Comparison of ENCODE assay signal across 8 cellular contexts in the genomic region with DNA sequence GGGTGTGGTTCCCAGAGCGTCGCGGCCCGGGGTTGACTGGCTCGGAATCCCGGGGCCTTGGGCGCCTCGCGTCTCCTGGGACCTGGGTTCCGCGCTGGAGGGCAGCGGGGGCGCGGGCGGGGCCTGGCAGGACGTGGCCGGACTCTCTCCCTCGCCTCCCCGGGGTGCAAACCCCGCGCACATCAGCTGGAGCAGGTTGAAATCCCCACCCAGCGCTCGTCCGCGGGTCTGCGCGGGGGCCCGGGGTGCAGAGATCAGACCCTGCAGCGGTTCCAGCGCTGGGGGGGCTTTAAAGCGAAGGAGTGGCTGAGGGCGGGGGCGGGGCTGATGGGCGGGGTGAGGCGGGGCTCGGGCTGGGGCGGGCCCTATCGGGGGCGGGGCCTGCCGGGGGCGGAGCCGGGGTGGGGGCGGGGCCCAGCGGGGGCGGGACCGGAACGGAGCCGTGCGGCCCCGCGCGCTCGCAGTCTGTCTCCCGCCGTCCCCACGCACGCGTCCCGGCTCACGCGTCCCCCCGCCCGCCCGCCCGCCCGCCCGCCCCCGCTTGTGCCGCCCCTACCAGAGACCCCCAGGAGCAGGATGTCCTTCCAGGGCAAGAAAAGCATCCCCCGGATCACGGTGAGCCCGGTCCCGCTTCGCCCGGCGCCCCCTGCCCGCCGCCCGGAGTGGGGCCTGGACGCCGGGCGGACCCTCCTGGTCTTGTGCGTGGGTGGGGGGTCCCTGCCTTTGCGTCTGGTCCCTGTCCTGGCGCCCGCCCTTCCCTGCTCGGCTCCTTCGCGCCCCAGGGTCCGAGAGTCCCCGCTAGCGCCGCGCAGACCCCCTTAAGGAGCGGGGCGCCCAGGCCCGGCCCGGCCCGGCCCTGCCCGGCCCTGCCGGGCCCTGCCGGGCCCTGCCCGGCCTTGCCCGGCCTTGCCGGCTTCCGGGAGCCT. TPM values are rescaled to one million over a fixed set of nuclear protein-coding genes. Genes with fewer than 3 reads are reported as not detected.
A peak's percentile ranks its signal among the peaks of the same experiment; 100 is the strongest.
DNase-seq lines count a peak whose midpoint lies in the region; ATAC-seq, FAIRE-seq and TF ChIP-seq lines count a peak whose summit lies in the region.

A gene (plus strand): TSS at position 461 of the 926 bp plus-strand sequence. CDS start 116 bp downstream, at position 577.

- peaks cover 5% of the 10 kb centered on the region for H3K36me3 Mint-ChIP-seq in chondrocyte (ENCODE audit: low read depth)

- TF ChIP-seq RAD21 in HepG2 (CRISPR knock-in tag; IDR thresholded peaks at IDR 0.05): no peak

- H3K79me2 ChIP-seq in HepG2 (ENCODE audit: insufficient read depth, low read length) (no peaks in the 10 kb centered on the region), MM.1S (ENCODE audit: low read length) (no peaks in the 10 kb centered on the region)

- H3K9me2 ChIP-seq in MM.1S (replicated peaks; ENCODE audit: insufficient read depth, low read length): no peaks in the 10 kb centered on the region

- H3K4me3 ChIP-seq in SJSA1 (0 out of 2 replicates have a peak within 1 kb of the TSS, but pooled peaks have one; percentile 7), HepG2 (replicated peaks in 1 of 3; ENCODE audit: insufficient read depth in 1 of 3, low read depth in 2 of 3, low read length in 3 of 3) (peak within 1 kb of the TSS in 2 of 3 experiments; percentile 29 to 40; a peak in 3 of 6 replicates), MM.1S (ENCODE audit: low read length) (no peak within 1 kb of the TSS)

- H3K4me3 Mint-ChIP-seq in chondrocyte (ENCODE audit: unreplicated experiment): peak within 1 kb of the TSS; percentile 65
- H3K4me3 Mint-ChIP-seq in stimulated activated naive CD8-positive, alpha-beta T cell treated with anti-CD3 and anti-CD28 coated beads, Interleukin-15, amount 100 ng/mL, for 72 hours: peak within 1 kb of the TSS; percentile 56 to 74

- H3K27me3 Mint-ChIP-seq in chondrocyte (ENCODE audit: low read depth): peaks cover 20% of the 10 kb centered on the region
- peaks cover 79% of the 10 kb centered on the region for H3K27me3 Mint-ChIP-seq in stimulated activated naive CD8-positive, alpha-beta T cell treated with anti-CD3 and anti-CD28 coated beads, Interleukin-15, amount 100 ng/mL, for 72 hours

- no peak for TF ChIP-seq EP300 in HepG2 (IDR thresholded peaks at IDR 0.05; ENCODE audit: low read depth in 2 of 2, low read length in 2 of 2)
- no peak for TF ChIP-seq EP300 in HepG2 (CRISPR knock-in tag; IDR thresholded peaks at IDR 0.05; ENCODE audit: borderline replicate concordance)

- BruUV-seq in HepG2 (replicated peaks; lab: Mats Ljungman, UMichigan): no TSS peak

- peaks cover 14% of the 10 kb centered on the region for H3K4me1 Mint-ChIP-seq in chondrocyte (ENCODE audit: low read depth)
- H3K4me1 Mint-ChIP-seq in stimulated activated naive CD8-positive, alpha-beta T cell treated with anti-CD3 and anti-CD28 coated beads, Interleukin-15, amount 100 ng/mL, for 72 hours: peaks cover 29% of the 10 kb centered on the region

- H3K9ac ChIP-seq in HepG2 (ENCODE audit: insufficient read depth, low read depth, low read length) (no peak within 1 kb of the TSS), MM.1S (ENCODE audit: low read length) (no peak within 1 kb of the TSS)

- 0 out of 3 replicates have a peak, but pooled peaks have one; percentile 4 for ATAC-seq in HepG2
- peak; percentile 38 for ATAC-seq in stimulated activated naive CD8-positive, alpha-beta T cell treated with anti-CD3 and anti-CD28 coated beads, Interleukin-15, amount 100 ng/mL, for 72 hours
- ATAC-seq in GM21786 (IDR thresholded peaks at IDR 0.05; ENCODE audit: unreplicated experiment): no peak

- H3K27me3 ChIP-seq in SJSA1 (replicated peaks) (peaks cover 35% of the 10 kb centered on the region), HepG2 (ENCODE audit: control insufficient read depth in 1 of 2, insufficient read depth in 2 of 2, low read length in 2 of 2) (peaks cover 4 to 40% of the 10 kb centered on the region in 2 experiments), MM.1S (replicated peaks; ENCODE audit: insufficient read depth, low read length) (peaks cover 22% of the 10 kb centered on the region)

- no peak within 1 kb of the TSS for H2AFZ ChIP-seq in HepG2 (ENCODE audit: low read length)
- H2AFZ ChIP-seq in MM.1S (ENCODE audit: low read length): no peak within 1 kb of the TSS

- no peaks in the 10 kb centered on the region for H3K4me1 ChIP-seq in SJSA1 (replicated peaks)
- H3K4me1 ChIP-seq in HepG2 (ENCODE audit: insufficient read depth, low read length): peaks cover 31% of the 10 kb centered on the region
- no peaks in the 10 kb centered on the region for H3K4me1 ChIP-seq in MM.1S (ENCODE audit: low read length)

- no peak within 1 kb of the TSS for H3K27ac Mint-ChIP-seq in chondrocyte (ENCODE audit: unreplicated experiment)
- peak within 1 kb of the TSS in 1 of 2 donors; percentile 22 for H3K27ac Mint-ChIP-seq in stimulated activated naive CD8-positive, alpha-beta T cell treated with anti-CD3 and anti-CD28 coated beads, Interleukin-15, amount 100 ng/mL, for 72 hours

- intact Hi-C loops in HepG2 (cut with micrococcal nuclease; ENCODE audit: unreplicated experiment): no loop called here

- H3K36me3 ChIP-seq in SJSA1 (no peaks in the 10 kb centered on the region), HepG2 (replicated peaks in 1 of 2; ENCODE audit: control insufficient read depth in 1 of 2, insufficient read depth in 2 of 2, low read length in 2 of 2) (no peaks in the 10 kb centered on the region), MM.1S (replicated peaks; ENCODE audit: insufficient read depth, low read length) (no peaks in the 10 kb centered on the region)

- no peak for TF ChIP-seq POLR2A in HepG2 (IDR thresholded peaks at IDR 0.05; ENCODE audit: insufficient read depth in 1 of 2, low read depth in 2 of 2, low read length in 2 of 2)

- no peaks in the 10 kb centered on the region for H3K9me3 Mint-ChIP-seq in chondrocyte (ENCODE audit: low read depth)
- H3K9me3 Mint-ChIP-seq in stimulated activated naive CD8-positive, alpha-beta T cell treated with anti-CD3 and anti-CD28 coated beads, Interleukin-15, amount 100 ng/mL, for 72 hours: no peaks in the 10 kb centered on the region

- H3K9me3 ChIP-seq in SJSA1 (replicated peaks) (no peaks in the 10 kb centered on the region; the same call in 1 of the 2 replicates), HepG2 (ENCODE audit: low read length) (no peaks in the 10 kb centered on the region), MM.1S (replicated peaks; ENCODE audit: insufficient read depth, low read length) (no peaks in the 10 kb centered on the region)

- CTCF ChIA-PET in HepG2 (lab: Yijun Ruan, JAX; ENCODE audit: low intra/inter-chr PET ratio, low total read pairs): no interaction called here

- peaks cover 18% of the 10 kb centered on the region for H4K20me1 ChIP-seq in HepG2 (ENCODE audit: insufficient read depth, low read length)
- no peaks in the 10 kb centered on the region for H4K20me1 ChIP-seq in MM.1S (ENCODE audit: insufficient read depth, low read length)

- TF ChIP-seq CTCF in GM10266 (IDR thresholded peaks at IDR 0.05; ENCODE audit: control insufficient read depth, insufficient read depth, low read depth, missing control alignments) (no peak), chondrocyte (IDR thresholded peaks at IDR 0.05) (peak; percentile 40), HepG2 (CRISPR knock-in tag; IDR thresholded peaks at IDR 0.05) (no peak), MM.1S (IDR thresholded peaks at IDR 0.05; ENCODE audit: low read length) (no peak)

- H3K27ac ChIP-seq in SJSA1: no peak within 1 kb of the TSS
- no peak within 1 kb of the TSS for H3K27ac ChIP-seq in HepG2 (ENCODE audit: extremely low read length, insufficient read depth, low read length)
- H3K27ac ChIP-seq in MM.1S (ENCODE audit: low read length): no peak within 1 kb of the TSS

- H3F3A ChIP-seq in MM.1S (ENCODE audit: insufficient read depth, low read length): no peaks in the 10 kb centered on the region

- in situ Hi-C loops in HepG2 (cut with HindIII; ENCODE audit: extremely low pct_ligation_motif_present, low pct_unique_long_range_greater_than_20kb): no loop called here

- POLR2A ChIA-PET in HepG2 (lab: Yijun Ruan, JAX): no interaction called here

- DNase-seq in GM10266 (ENCODE audit: extremely low spot score) (peak; percentile 96), SJSA1 (ENCODE audit: low read depth in 1 of 2, low spot score in 2 of 2) (no peak), chondrocyte (ENCODE audit: low spot score) (no peak), HepG2 (ENCODE audit: low spot score) (no peak), UCSD-AML1 (lab: John Stamatoyannopoulos, UW; ENCODE audit: unreplicated experiment) (no peak), MM.1S (no peak)
- no peak for DNase-seq in stimulated activated naive CD8-positive, alpha-beta T cell treated with anti-CD3 and anti-CD28 coated beads, Interleukin-15, amount 100 ng/mL, for 72 hours

- no peak for FAIRE-seq in HepG2 (lab: Jason Lieb, UNC)

- H3K4me2 ChIP-seq in HepG2 (ENCODE audit: low read depth, low read length) (peak within 1 kb of the TSS; percentile 36), MM.1S (ENCODE audit: low read depth, low read length) (no peak within 1 kb of the TSS)

- 53% methylated on average over 43 of the region's 106 CpGs for WGBS in HepG2 (ENCODE audit: low lambda C conversion rate)

RNA-seq across cellular contexts. Expression of the gene that starts here (rescaled TPM):
- total RNA-seq in SJSA1 (2014; rRNA removed; shearing (Covaris generic)): 1.3 TPM in 1 of 2 replicates, not detected in the other
- total RNA-seq in chondrocyte (19.9 to 37.6 TPM (median 35.2 TPM) in 3 replicates), HepG2 (2016; rRNA removed; fragmentation: Illumina TruSeq; extraction: Trizol) (0.38 and 0.84 TPM in 2 replicates)
- 0.30 and 0.53 TPM in 2 replicates for total RNA-seq in HepG2 (2016; cell fraction: cytosol; rRNA removed; fragmentation: Illumina TruSeq; extraction: Trizol; ENCODE audit: low read depth)
- total RNA-seq in HepG2 (2016; cell fraction: insoluble cytoplasmic fraction; rRNA removed; fragmentation: Illumina TruSeq; extraction: Trizol): 0.28 and 0.67 TPM in 2 replicates
- total RNA-seq in HepG2 (2016; cell fraction: membrane; rRNA removed; fragmentation: Illumina TruSeq; extraction: Trizol): 0.65 and 0.72 TPM in 2 replicates
- 0.25 and 0.85 TPM in 2 replicates for total RNA-seq in HepG2 (2016; cell fraction: nucleus; rRNA removed; fragmentation: Illumina TruSeq; extraction: Trizol)
- 1.2 and 2.1 TPM in 2 replicates for polyA plus RNA-seq in HepG2 (2011; rRNA removed)
- 0.87 and 0.98 TPM in 2 replicates for polyA plus RNA-seq in HepG2 (2011; cell fraction: cytosol; rRNA removed)
- 6.5 and 9.7 TPM in 2 replicates for polyA plus RNA-seq in HepG2 (2011; cell fraction: nucleus; rRNA removed)
- polyA plus RNA-seq in HepG2 (2012): 0.76 and 1.7 TPM in 2 replicates
- 0.43 and 0.57 TPM in 2 replicates for polyA plus RNA-seq in HepG2 (2016; cell fraction: cytosol; fragmentation: Illumina TruSeq; extraction: Trizol; ENCODE audit: low read depth)
- polyA plus RNA-seq in HepG2 (2016; cell fraction: insoluble cytoplasmic fraction; fragmentation: Illumina TruSeq; extraction: Trizol; ENCODE audit: low read depth): 0.42 and 0.70 TPM in 2 replicates
- 0.53 and 0.62 TPM in 2 replicates for polyA plus RNA-seq in HepG2 (2016; cell fraction: membrane; fragmentation: Illumina TruSeq; extraction: Trizol; ENCODE audit: low read depth)
- 1.1 and 1.7 TPM in 2 replicates for polyA plus RNA-seq in HepG2 (2016; cell fraction: nucleus; fragmentation: Illumina TruSeq; extraction: Trizol; ENCODE audit: insufficient read depth, low read depth)
- 0.07 and 2.3 TPM in 2 replicates for polyA minus RNA-seq in HepG2 (2011; rRNA and poly(A)+ RNA removed; ENCODE audit: low replicate concordance)
- 1.1 and 1.6 TPM in 2 replicates for polyA minus RNA-seq in HepG2 (2011; cell fraction: cytosol; rRNA and poly(A)+ RNA removed)
- polyA minus RNA-seq in HepG2 (2011; cell fraction: nucleus; rRNA and poly(A)+ RNA removed): 1.2 TPM in 2 replicates
